Comparison of ENCODE assay signal across 15 cellular contexts in the genomic region with DNA sequence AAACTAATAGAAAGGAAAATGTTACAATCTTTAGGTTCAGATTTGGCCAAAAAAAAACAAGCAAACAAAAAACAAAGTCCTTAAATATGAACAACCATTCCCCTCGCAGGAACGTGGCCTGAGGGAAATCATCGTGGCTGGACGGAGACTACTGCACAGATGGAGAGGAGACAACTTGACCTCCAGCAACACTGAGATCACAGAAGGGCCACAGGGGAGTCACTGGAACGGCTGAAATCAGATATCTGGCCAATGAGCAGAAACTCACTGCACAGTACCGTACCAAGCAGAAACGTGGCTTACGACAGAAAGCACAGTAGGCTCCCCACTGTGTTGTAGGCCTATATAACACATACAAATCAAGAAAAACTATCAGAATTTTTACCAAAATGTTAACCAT.
"Had no signal": no experiment of that assay in that cellular context is flagged by ENCODE, and none has a peak within 500 bp of the region (broad histone marks: within the 10 kb centered on the region; RNA-seq: fewer than 3 reads in every experiment).

No MANE protein-coding gene starts in this region.

- H3K27ac Mint-ChIP-seq: activated T-helper 2 cell treated with anti-CD3 and anti-CD28 coated beads, Interferon-gamma antibody, Interleukin-2, Interleukin-4, amounts not matched to agents 10 μg/mL and 5 μg/mL and 100 μg/mL, durations not matched to agents 14 hours and 24 hours and 36 hours; naive thymus-derived CD8-positive, alpha-beta T cell; T-helper 1 cell treated with Interleukin-12 subunit alpha and Interleukin-12 subunit beta and Interleukin-4 antibody, amounts not matched to agents 30 μg/mL and 1 μg/mL, for 36 hours had no signal

- H3K27me3 Mint-ChIP-seq: naive thymus-derived CD8-positive, alpha-beta T cell had no signal

- H3K4me3 Mint-ChIP-seq: naive thymus-derived CD8-positive, alpha-beta T cell; T-helper 1 cell treated with Interleukin-12 subunit alpha and Interleukin-12 subunit beta and Interleukin-4 antibody, amounts not matched to agents 30 μg/mL and 1 μg/mL, for 36 hours had no signal

- DNase-seq: activated CD4-positive, alpha-beta T cell treated with anti-CD3 and anti-CD28 coated beads, Interleukin-2, amount 50 U/mL, for 1 hour; activated naive CD4-positive, alpha-beta T cell treated with anti-CD3 and anti-CD28 coated beads, Interleukin-2, amount 50 U/mL, for 16 hours; activated T-cell treated with anti-CD3 and anti-CD28 coated beads for 4 hours; hypothalamus; kidney glomerular epithelial cell; naive thymus-derived CD8-positive, alpha-beta T cell; occipital lobe; stimulated activated CD4-positive, alpha-beta T cell treated with anti-CD3 and anti-CD28 coated beads, Interleukin-15, amount 100 ng/mL, for 24 hours; stimulated activated CD4-positive, alpha-beta T cell treated with anti-CD3 and anti-CD28 coated beads, Interleukin-4, amount 100 ng/mL, for 24 hours; thyroid gland had no signal

- H3K4me3 ChIP-seq: adrenal gland, lung, thyroid gland had no signal

- ATAC-seq: naive thymus-derived CD8-positive, alpha-beta T cell; SK-N-SH treated with all-trans-retinoic acid at 6 μM for 48 hours had no signal

- H3K9me3 Mint-ChIP-seq: activated T-helper 2 cell treated with anti-CD3 and anti-CD28 coated beads, Interferon-gamma antibody, Interleukin-2, Interleukin-4, amounts not matched to agents 10 μg/mL and 5 μg/mL and 100 μg/mL, durations not matched to agents 14 hours and 24 hours and 36 hours; naive thymus-derived CD8-positive, alpha-beta T cell; T-helper 1 cell treated with Interleukin-12 subunit alpha and Interleukin-12 subunit beta and Interleukin-4 antibody, amounts not matched to agents 30 μg/mL and 1 μg/mL, for 36 hours had no signal

- H3K4me1 ChIP-seq: thyroid gland had no signal

- H3K27ac ChIP-seq: adrenal gland, thyroid gland had no signal

- H3K27me3 ChIP-seq: adrenal gland, thyroid gland had no signal

- H3K9me3 ChIP-seq: adrenal gland, thyroid gland had no signal

- H3K36me3 ChIP-seq: adrenal gland, thyroid gland had no signal
